In the genomic region with DNA sequence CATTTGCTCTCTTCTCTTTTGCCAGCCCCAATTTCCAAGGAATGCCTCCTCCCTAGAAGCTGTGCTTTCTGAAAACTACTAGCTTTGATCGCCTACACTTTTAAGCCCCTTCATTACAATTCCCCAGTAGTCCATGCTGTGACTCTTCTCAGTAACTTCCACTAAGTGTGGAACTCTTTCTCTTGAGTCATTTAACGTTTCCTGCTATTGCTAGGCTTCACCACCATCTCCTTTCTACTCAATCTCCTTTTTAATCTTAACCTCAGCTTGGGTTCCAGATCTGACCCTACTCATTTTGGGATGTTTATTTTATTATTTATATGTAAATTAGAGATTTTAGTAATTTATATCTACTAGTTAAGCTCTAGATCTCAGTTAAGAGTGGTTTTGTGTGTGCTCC, we compare ENCODE assay signal across 35 cellular contexts. TPM values are rescaled to one million over a fixed set of nuclear protein-coding genes. Genes with fewer than 3 reads are reported as not detected.
DNase-seq lines count a peak whose midpoint lies in the region; ATAC-seq and TF ChIP-seq lines count a peak whose summit lies in the region.
"Had no signal": no experiment of that assay in that cellular context is flagged by ENCODE, and none has a peak within 500 bp of the region (broad histone marks: within the 10 kb centered on the region; RNA-seq: fewer than 3 reads in every experiment).

No MANE protein-coding gene starts in this region.

- DNase-seq in endodermal cell (no peak), glutamatergic neuron (no peak), foreskin fibroblast (no peak), medulla oblongata (ENCODE audit: extremely low spot score) (no peak)
- DNase-seq in activated CD4-positive, alpha-beta T cell treated with anti-CD3 and anti-CD28 coated beads, Interleukin-2, amount 50 U/mL, for 1 hour, result no peak
- DNase-seq: 8988T; ACHN; AML-193; BE2C; C1 segment of cervical spinal cord; Caco-2; Calu3; CD4-positive, alpha-beta memory T cell; CD4-positive, alpha-beta T cell; CD4-positive, CD25-positive, alpha-beta regulatory T cell; CD8-positive, alpha-beta memory T cell; CD8-positive, alpha-beta T cell; COR-L47; DMS 273 treated with DMSO at 0.1 percent for 48 hours; DMS153; DMS53; DMS79; DMS79 treated with DMSO at 0.1 percent for 48 hours; DND-41; EL had no signal

- 89 to 100% methylated on average over 1 to 2 of the region's 2 CpGs for WGBS in endodermal cell (ENCODE audit: insufficient coverage in 1 of 2, insufficient read length in 1 of 2), 2 experiments

- H3K9ac ChIP-seq in endodermal cell (ENCODE audit: extremely low read depth, low read length, poor library complexity, severe bottlenecking), result no peak overlapping the region
- H3K9ac ChIP-seq: BLaER1; BLaER1 treated with 17β-estradiol and CSF1 and Interleukin-3, amounts not matched to agents 10 nM and 100 nM had no signal

- TF ChIP-seq CTCF in endodermal cell (conservative IDR thresholded peaks at IDR 0.05), result no peak
- no peak for TF ChIP-seq CTCF in glutamatergic neuron (IDR thresholded peaks at IDR 0.05; ENCODE audit: partially characterized antibody, unreplicated experiment)
- TF ChIP-seq CTCF in foreskin fibroblast (IDR thresholded peaks at IDR 0.05; ENCODE audit: low read depth, low read length), result no peak

- H3K27me3 ChIP-seq in endodermal cell (ENCODE audit: control insufficient read depth, insufficient read depth, low read length, poor library complexity, severe bottlenecking), result no peaks in the 10 kb centered on the region
- H3K27me3 ChIP-seq: BE2C; BLaER1; BLaER1 treated with 17β-estradiol and CSF1 and Interleukin-3, amounts not matched to agents 10 nM and 100 nM had no signal

- peaks cover 28% of the 10 kb centered on the region for H3K9me3 Mint-ChIP-seq in endodermal cell
- H3K9me3 Mint-ChIP-seq in glutamatergic neuron (ENCODE audit: unreplicated experiment), result peaks cover 3% of the 10 kb centered on the region

- H3K27me3 Mint-ChIP-seq in endodermal cell (ENCODE audit: insufficient read depth) (no peaks in the 10 kb centered on the region), glutamatergic neuron (ENCODE audit: unreplicated experiment) (no peaks in the 10 kb centered on the region)
- H3K27me3 Mint-ChIP-seq: CD4-positive, alpha-beta memory T cell; CD4-positive, alpha-beta T cell; CD4-positive, CD25-positive, alpha-beta regulatory T cell; CD8-positive, alpha-beta memory T cell had no signal

- H3K36me3 Mint-ChIP-seq in endodermal cell (ENCODE audit: low read depth) (peaks cover 18% of the 10 kb centered on the region), glutamatergic neuron (ENCODE audit: unreplicated experiment) (peaks cover 16% of the 10 kb centered on the region)
- H3K36me3 Mint-ChIP-seq: CD14-positive monocyte; CD4-positive, alpha-beta memory T cell; CD4-positive, CD25-positive, alpha-beta regulatory T cell; CD8-positive, alpha-beta memory T cell; CD8-positive, alpha-beta T cell had no signal

- H3K4me1 Mint-ChIP-seq in endodermal cell, result peaks cover 15% of the 10 kb centered on the region
- H3K4me1 Mint-ChIP-seq in glutamatergic neuron (ENCODE audit: low read depth, unreplicated experiment), result peaks cover 13% of the 10 kb centered on the region
- H3K4me1 Mint-ChIP-seq: B cell; CD14-positive monocyte; CD4-positive, alpha-beta memory T cell; CD4-positive, CD25-positive, alpha-beta regulatory T cell; CD8-positive, alpha-beta memory T cell had no signal

- H3K4me3 Mint-ChIP-seq in endodermal cell, result no peak overlapping the region
- H3K4me3 Mint-ChIP-seq in glutamatergic neuron (ENCODE audit: unreplicated experiment), result no peak overlapping the region
- H3K4me3 Mint-ChIP-seq: B cell; CD14-positive monocyte; CD4-positive, alpha-beta memory T cell; CD4-positive, alpha-beta T cell; CD4-positive, CD25-positive, alpha-beta regulatory T cell; CD8-positive, alpha-beta memory T cell; CD8-positive, alpha-beta T cell had no signal

- H3K36me3 ChIP-seq in endodermal cell (ENCODE audit: control insufficient read depth, insufficient read depth, low read length), result no peaks in the 10 kb centered on the region
- H3K36me3 ChIP-seq: BE2C; BLaER1; BLaER1 treated with 17β-estradiol and CSF1 and Interleukin-3, amounts not matched to agents 10 nM and 100 nM had no signal

- H3K4me3 ChIP-seq in endodermal cell (ENCODE audit: low read length) (peak overlapping the region; percentile 31), foreskin fibroblast (ENCODE audit: low read depth in 1 of 2, low read length in 2 of 2) (no peak overlapping the region)
- H3K4me3 ChIP-seq: A549; BLaER1; BLaER1 treated with 17β-estradiol and CSF1 and Interleukin-3, amounts not matched to agents 10 nM and 100 nM had no signal

- no peak overlapping the region for H3K27ac ChIP-seq in endodermal cell (ENCODE audit: low read depth, low read length)
- H3K27ac ChIP-seq: 22Rv1; A549; BLaER1; BLaER1 treated with 17β-estradiol and CSF1 and Interleukin-3, amounts not matched to agents 10 nM and 100 nM; C4-2B had no signal

- no peak overlapping the region for H3K27ac Mint-ChIP-seq in endodermal cell
- no peak overlapping the region for H3K27ac Mint-ChIP-seq in glutamatergic neuron (ENCODE audit: unreplicated experiment)
- H3K27ac Mint-ChIP-seq: B cell; CD14-positive monocyte; CD4-positive, alpha-beta memory T cell; CD4-positive, alpha-beta T cell; CD4-positive, CD25-positive, alpha-beta regulatory T cell; CD8-positive, alpha-beta memory T cell; CD8-positive, alpha-beta T cell had no signal

- ATAC-seq in GM18508 (IDR thresholded peaks at IDR 0.05; ENCODE audit: insufficient read depth, unreplicated experiment) (peak; percentile 57), GM18870 (IDR thresholded peaks at IDR 0.05; ENCODE audit: unreplicated experiment) (peak; percentile 74), HG02610 (IDR thresholded peaks at IDR 0.05; ENCODE audit: unreplicated experiment) (peak; percentile 65)
- ATAC-seq: A549; CD8-positive, alpha-beta T cell had no signal

- H3K4me1 ChIP-seq in endodermal cell (ENCODE audit: control insufficient read depth, insufficient read depth, low read length), result no peaks in the 10 kb centered on the region
- H3K4me1 ChIP-seq: A549; BE2C; BLaER1; BLaER1 treated with 17β-estradiol and CSF1 and Interleukin-3, amounts not matched to agents 10 nM and 100 nM; Caco-2 had no signal

- H3K9me3 ChIP-seq in endodermal cell (ENCODE audit: control insufficient read depth, low read length), result peaks cover 30% of the 10 kb centered on the region
- H3K9me3 ChIP-seq: A549, BE2C had no signal

RNA-seq across cellular contexts. Expression of gene SEMA3D, which starts 14.4 kb away (rescaled TPM):
- total RNA-seq in endodermal cell (10 to 100 TPM in 1 of 2 donors, 1 to 10 TPM in 1; 6.5 to 13.9 TPM), glutamatergic neuron (ENCODE audit: unreplicated experiment) (13.6 TPM)
- polyA plus RNA-seq in endodermal cell (2013, experiment 1 of 2), result 6.7 TPM
- polyA plus RNA-seq in endodermal cell (2013, experiment 2 of 2), result 7.4 TPM
- total RNA-seq: CD4-positive, alpha-beta memory T cell; CD4-positive, alpha-beta T cell; CD4-positive, CD25-positive, alpha-beta regulatory T cell; CD8-positive, alpha-beta memory T cell; CD8-positive, alpha-beta T cell had no signal
- polyA plus RNA-seq: CD14-positive monocyte; CD4-positive, alpha-beta memory T cell; CD4-positive, CD25-positive, alpha-beta regulatory T cell; CD8-positive, alpha-beta memory T cell had no signal
